Comparison of ENCODE assay signal across 15 cellular contexts in genomic region chr14:28676481-28676880, GRCh38.
DNase-seq lines count a peak whose midpoint lies in the region; ATAC-seq, FAIRE-seq and TF ChIP-seq lines count a peak whose summit lies in the region.
"Had no signal": no experiment of that assay in that cellular context is flagged by ENCODE, and none has a peak within 500 bp of the region (broad histone marks: within the 10 kb centered on the region; RNA-seq: fewer than 3 reads in every experiment).

No MANE protein-coding gene starts in this region.

- in situ Hi-C loops in HepG2 (cut with HindIII; ENCODE audit: extremely low pct_ligation_motif_present, low pct_unique_long_range_greater_than_20kb): no loop called here

- no peak; the same call in 2 of the 3 replicates for ATAC-seq in HepG2
- no peak for ATAC-seq in right lobe of liver
- ATAC-seq in WTC11: no peak
- ATAC-seq in gastroesophageal sphincter: no peak
- ATAC-seq in GM21576 (IDR thresholded peaks at IDR 0.05; ENCODE audit: unreplicated experiment): no peak
- ATAC-seq: GM12878, left lobe of liver had no signal

- BruUV-seq in HepG2 (replicated peaks; lab: Mats Ljungman, UMichigan): no TSS peak

- H3K27ac Mint-ChIP-seq in WTC11: peak overlapping the region; percentile 41; the same call in 1 of the 2 replicates
- H3K27ac Mint-ChIP-seq: activated CD4-positive, alpha-beta memory T cell treated with anti-CD3 and anti-CD28 coated beads, Interleukin-2, amount 10 ng/mL, durations not matched to agents 7 days and 5 days had no signal

- TF ChIP-seq CTCF in HepG2 (CRISPR knock-in tag; IDR thresholded peaks at IDR 0.05) (no peak), right lobe of liver (IDR thresholded peaks at IDR 0.05) (no peak), WTC11 (IDR thresholded peaks at IDR 0.05) (no peak), gastroesophageal sphincter (IDR thresholded peaks at IDR 0.05) (no peak), dorsolateral prefrontal cortex (IDR thresholded peaks at IDR 0.05 in 54 of 56, conservative IDR thresholded peaks at IDR 0.05 in 2 of 56; ENCODE audit: low read depth in 1 of 56, partially characterized antibody in 56 of 56) (no peak)

- H3K36me3 Mint-ChIP-seq in WTC11: no peaks in the 10 kb centered on the region

- TF ChIP-seq POLR2A in HepG2 (IDR thresholded peaks at IDR 0.05; ENCODE audit: insufficient read depth in 1 of 2, low read depth in 2 of 2, low read length in 2 of 2) (no peak), right lobe of liver (IDR thresholded peaks at IDR 0.05) (no peak), gastroesophageal sphincter (IDR thresholded peaks at IDR 0.05) (no peak)

- H3K27me3 Mint-ChIP-seq in WTC11 (ENCODE audit: low read depth): no peaks in the 10 kb centered on the region
- H3K27me3 Mint-ChIP-seq: activated CD4-positive, alpha-beta memory T cell treated with anti-CD3 and anti-CD28 coated beads, Interleukin-2, amount 10 ng/mL, durations not matched to agents 7 days and 5 days had no signal

- H3K27ac ChIP-seq in HepG2 (ENCODE audit: extremely low read length, insufficient read depth, low read length): no peak overlapping the region
- no peak overlapping the region for H3K27ac ChIP-seq in right lobe of liver
- no peak overlapping the region for H3K27ac ChIP-seq in gastroesophageal sphincter
- no peak overlapping the region for H3K27ac ChIP-seq in dorsolateral prefrontal cortex
- H3K27ac ChIP-seq: transverse colon had no signal

- no peaks in the 10 kb centered on the region for H3K79me2 ChIP-seq in HepG2 (ENCODE audit: insufficient read depth, low read length)

- WGBS in HepG2 (ENCODE audit: low lambda C conversion rate): 3% methylated on average over 4 of the region's 4 CpGs
- 22% methylated on average over 4 of the region's 4 CpGs for WGBS in right lobe of liver (ENCODE audit: insufficient coverage, low coverage, low lambda C conversion rate, missing lambda C conversion rate)
- 43 to 48% methylated on average over 3 to 4 of the region's 4 CpGs for WGBS in gastroesophageal sphincter (ENCODE audit: low coverage in 1 of 2), 2 donors

- H4K20me1 ChIP-seq in HepG2 (ENCODE audit: insufficient read depth, low read length): no peaks in the 10 kb centered on the region

- H3K4me3 Mint-ChIP-seq in WTC11: no peak overlapping the region
- H3K4me3 Mint-ChIP-seq: activated CD4-positive, alpha-beta memory T cell treated with anti-CD3 and anti-CD28 coated beads, Interleukin-2, amount 10 ng/mL, durations not matched to agents 7 days and 5 days had no signal

- H3K36me3 ChIP-seq in HepG2 (replicated peaks in 1 of 2; ENCODE audit: control insufficient read depth in 1 of 2, insufficient read depth in 2 of 2, low read length in 2 of 2) (no peaks in the 10 kb centered on the region), right lobe of liver (no peaks in the 10 kb centered on the region), gastroesophageal sphincter (no peaks in the 10 kb centered on the region)
- H3K36me3 ChIP-seq: transverse colon had no signal

- intact Hi-C loops in HepG2 (cut with micrococcal nuclease; ENCODE audit: unreplicated experiment) (no loop called here), right lobe of liver (cut with DNase I) (no loop called here), dorsolateral prefrontal cortex (cut with DNase I) (no loop called here)

- POLR2A ChIA-PET in HepG2 (lab: Yijun Ruan, JAX) (no interaction called here), WTC11 (lab: Charles Lee) (no interaction called here)

- H3K27me3 ChIP-seq in HepG2 (ENCODE audit: control insufficient read depth in 1 of 2, insufficient read depth in 2 of 2, low read length in 2 of 2) (no peaks in the 10 kb centered on the region), right lobe of liver (no peaks in the 10 kb centered on the region), gastroesophageal sphincter (no peaks in the 10 kb centered on the region), dorsolateral prefrontal cortex (no peaks in the 10 kb centered on the region)
- H3K27me3 ChIP-seq: transverse colon had no signal

- no peak overlapping the region for H3K4me2 ChIP-seq in HepG2 (ENCODE audit: low read depth, low read length)

- TF ChIP-seq EP300 in HepG2 (IDR thresholded peaks at IDR 0.05; ENCODE audit: low read depth in 2 of 2, low read length in 2 of 2) (no peak), HepG2 (CRISPR knock-in tag; IDR thresholded peaks at IDR 0.05; ENCODE audit: borderline replicate concordance) (no peak), gastroesophageal sphincter (IDR thresholded peaks at IDR 0.05) (no peak)

- CTCF ChIA-PET in HepG2 (lab: Yijun Ruan, JAX; ENCODE audit: low intra/inter-chr PET ratio, low total read pairs) (no interaction called here), WTC11 (lab: Charles Lee) (no interaction called here)

- peaks cover 84% of the 10 kb centered on the region for H3K9me3 ChIP-seq in HepG2 (ENCODE audit: low read length)
- no peaks in the 10 kb centered on the region for H3K9me3 ChIP-seq in right lobe of liver
- no peaks in the 10 kb centered on the region for H3K9me3 ChIP-seq in gastroesophageal sphincter
- H3K9me3 ChIP-seq: transverse colon had no signal

- no peaks in the 10 kb centered on the region for H3K9me3 Mint-ChIP-seq in WTC11

- no peak for TF ChIP-seq RAD21 in HepG2 (CRISPR knock-in tag; IDR thresholded peaks at IDR 0.05)

- H2AFZ ChIP-seq in HepG2 (ENCODE audit: low read length): no peak overlapping the region

- H3K4me1 Mint-ChIP-seq in WTC11: peaks cover 3% of the 10 kb centered on the region; the same call in 1 of the 2 replicates
- H3K4me1 Mint-ChIP-seq: activated CD4-positive, alpha-beta memory T cell treated with anti-CD3 and anti-CD28 coated beads, Interleukin-2, amount 10 ng/mL, durations not matched to agents 7 days and 5 days had no signal

- no peak overlapping the region for H3K9ac ChIP-seq in HepG2 (ENCODE audit: insufficient read depth, low read depth, low read length)

- no peak for DNase-seq in HepG2 (ENCODE audit: low spot score)
- no peak for DNase-seq in right lobe of liver
- DNase-seq in WTC11 (ENCODE audit: low spot score): no peak
- DNase-seq in foreskin melanocyte: peak; percentile 30
- no peak for DNase-seq in stimulated activated CD8-positive, alpha-beta memory T cell treated with anti-CD3 and anti-CD28 coated beads, Interleukin-4, amount 100 ng/mL, for 48 hours
- DNase-seq in dorsolateral prefrontal cortex: no peak
- DNase-seq: activated CD4-positive, alpha-beta memory T cell treated with anti-CD3 and anti-CD28 coated beads, Interleukin-2, amount 10 ng/mL, durations not matched to agents 7 days and 5 days; activated naive CD4-positive, alpha-beta T cell; KBM-7; transverse colon had no signal

- no peaks in the 10 kb centered on the region for H3K4me1 ChIP-seq in HepG2 (ENCODE audit: insufficient read depth, low read length)
- no peaks in the 10 kb centered on the region for H3K4me1 ChIP-seq in right lobe of liver
- H3K4me1 ChIP-seq in gastroesophageal sphincter: no peaks in the 10 kb centered on the region
- H3K4me1 ChIP-seq: transverse colon had no signal

- FAIRE-seq in HepG2 (lab: Jason Lieb, UNC): no peak
- FAIRE-seq: D721Med, GM12878 had no signal

- H3K4me3 ChIP-seq in HepG2 (replicated peaks in 1 of 3; ENCODE audit: insufficient read depth in 1 of 3, low read depth in 2 of 3, low read length in 3 of 3) (no peak overlapping the region), right lobe of liver (no peak overlapping the region), gastroesophageal sphincter (no peak overlapping the region), dorsolateral prefrontal cortex (no peak overlapping the region)
- H3K4me3 ChIP-seq: GM12878, transverse colon had no signal

TF ChIP-seq in HepG2, 621 proteins besides CTCF, POLR2A, EP300 and RAD21:
- TF ChIP-seq CREB1 (IDR thresholded peaks at IDR 0.05) (peak; percentile 70), CREB1 (CRISPR knock-in tag; IDR thresholded peaks at IDR 0.05) (no peak), ZNF709 (CRISPR knock-in tag; IDR thresholded peaks at IDR 0.05) (no peak)

TF ChIP-seq in WTC11, 78 proteins besides CTCF, POLR2A, EP300 and RAD21 (continues in another document):
- TF ChIP-seq ZNF416 (CRISPR knock-in tag; IDR thresholded peaks at IDR 0.05) (no peak), MYBL2 (CRISPR knock-in tag; IDR thresholded peaks at IDR 0.05) (no peak)
- TF ChIP-seq, protein P1, sequence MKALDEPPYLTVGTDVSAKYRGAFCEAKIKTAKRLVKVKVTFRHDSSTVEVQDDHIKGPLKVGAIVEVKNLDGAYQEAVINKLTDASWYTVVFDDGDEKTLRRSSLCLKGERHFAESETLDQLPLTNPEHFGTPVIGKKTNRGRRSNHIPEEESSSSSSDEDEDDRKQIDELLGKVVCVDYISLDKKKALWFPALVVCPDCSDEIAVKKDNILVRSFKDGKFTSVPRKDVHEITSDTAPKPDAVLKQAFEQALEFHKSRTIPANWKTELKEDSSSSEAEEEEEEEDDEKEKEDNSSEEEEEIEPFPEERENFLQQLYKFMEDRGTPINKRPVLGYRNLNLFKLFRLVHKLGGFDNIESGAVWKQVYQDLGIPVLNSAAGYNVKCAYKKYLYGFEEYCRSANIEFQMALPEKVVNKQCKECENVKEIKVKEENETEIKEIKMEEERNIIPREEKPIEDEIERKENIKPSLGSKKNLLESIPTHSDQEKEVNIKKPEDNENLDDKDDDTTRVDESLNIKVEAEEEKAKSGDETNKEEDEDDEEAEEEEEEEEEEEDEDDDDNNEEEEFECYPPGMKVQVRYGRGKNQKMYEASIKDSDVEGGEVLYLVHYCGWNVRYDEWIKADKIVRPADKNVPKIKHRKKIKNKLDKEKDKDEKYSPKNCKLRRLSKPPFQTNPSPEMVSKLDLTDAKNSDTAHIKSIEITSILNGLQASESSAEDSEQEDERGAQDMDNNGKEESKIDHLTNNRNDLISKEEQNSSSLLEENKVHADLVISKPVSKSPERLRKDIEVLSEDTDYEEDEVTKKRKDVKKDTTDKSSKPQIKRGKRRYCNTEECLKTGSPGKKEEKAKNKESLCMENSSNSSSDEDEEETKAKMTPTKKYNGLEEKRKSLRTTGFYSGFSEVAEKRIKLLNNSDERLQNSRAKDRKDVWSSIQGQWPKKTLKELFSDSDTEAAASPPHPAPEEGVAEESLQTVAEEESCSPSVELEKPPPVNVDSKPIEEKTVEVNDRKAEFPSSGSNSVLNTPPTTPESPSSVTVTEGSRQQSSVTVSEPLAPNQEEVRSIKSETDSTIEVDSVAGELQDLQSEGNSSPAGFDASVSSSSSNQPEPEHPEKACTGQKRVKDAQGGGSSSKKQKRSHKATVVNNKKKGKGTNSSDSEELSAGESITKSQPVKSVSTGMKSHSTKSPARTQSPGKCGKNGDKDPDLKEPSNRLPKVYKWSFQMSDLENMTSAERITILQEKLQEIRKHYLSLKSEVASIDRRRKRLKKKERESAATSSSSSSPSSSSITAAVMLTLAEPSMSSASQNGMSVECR (CRISPR knock-in tag; IDR thresholded peaks at IDR 0.05; ENCODE audit: borderline replicate concordance): no peak
